ENCODE assay signal across 8 cellular contexts in the genomic region with DNA sequence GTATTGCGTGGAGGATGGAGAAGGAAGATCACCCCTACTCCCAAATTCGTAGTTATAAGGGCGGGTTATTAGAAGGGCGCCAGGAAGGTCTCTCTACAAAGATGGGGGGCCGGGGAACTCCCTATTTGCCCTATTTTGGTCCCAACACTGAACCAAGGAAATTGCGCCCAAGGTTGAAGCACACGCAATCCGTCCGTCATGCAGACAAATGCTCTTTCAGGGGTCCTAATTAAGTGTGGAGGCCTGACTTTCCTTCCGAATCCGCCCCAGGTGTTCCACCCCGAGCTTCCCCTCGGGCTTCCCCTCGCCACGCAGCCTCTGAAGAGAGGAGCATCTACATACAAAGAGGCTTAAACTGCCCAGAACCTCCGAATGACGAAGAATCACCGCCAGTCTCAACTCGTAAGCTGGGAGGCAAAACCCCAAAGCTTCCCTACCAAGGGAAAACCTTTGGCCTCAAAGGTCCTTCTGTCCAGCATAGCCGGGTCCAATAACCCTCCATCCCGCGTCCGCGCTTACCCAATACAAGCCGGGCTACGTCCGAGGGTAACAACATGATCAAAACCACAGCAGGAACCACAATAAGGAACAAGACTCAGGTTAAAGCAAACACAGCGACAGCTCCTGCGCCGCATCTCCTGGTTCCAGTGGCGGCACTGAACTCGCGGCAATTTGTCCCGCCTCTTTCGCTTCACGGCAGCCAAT. TPM values are rescaled to one million over a fixed set of nuclear protein-coding genes. Genes with fewer than 3 reads are reported as not detected.
DNase-seq lines count a peak whose midpoint lies in the region; ATAC-seq, FAIRE-seq and TF ChIP-seq lines count a peak whose summit lies in the region.

A gene (minus strand): TSS at position 658 of the 705 bp plus-strand sequence. CDS start 102 bp downstream, at position 556.

- no peaks in the 10 kb centered on the region for H3K9me1 ChIP-seq in K562 (ENCODE audit: control insufficient read depth, insufficient read depth, low read length)

- peaks cover 0 to 80% (median 34%) of the 10 kb centered on the region in 12 donors for H3K4me1 ChIP-seq in heart left ventricle
- peaks cover 15 to 48% of the 10 kb centered on the region in 2 experiments for H3K4me1 ChIP-seq in K562 (replicated peaks in 1 of 2; ENCODE audit: control insufficient read depth in 2 of 2, insufficient read depth in 2 of 2, low read length in 2 of 2)

- peaks cover 88% of the 10 kb centered on the region for H3K79me2 ChIP-seq in K562 (ENCODE audit: control insufficient read depth, insufficient read depth, low read length)

- H4K20me1 ChIP-seq in K562 (replicated peaks; ENCODE audit: control insufficient read depth, insufficient read depth, low read length) = peaks cover 27% of the 10 kb centered on the region

- 0 to 1% (median 0%) methylated on average over 34 to 36 of the region's 36 CpGs for WGBS in heart left ventricle, 4 donors
- 2% methylated on average over 36 of the region's 36 CpGs for WGBS in K562 (ENCODE audit: insufficient coverage, low coverage, missing lambda C conversion rate)
- WGBS in lower leg skin, 2 donors = 0 to 1% methylated on average over 36 of the region's 36 CpGs

- no peak for TF ChIP-seq RAD21 in K562 (CRISPR knock-in tag; conservative IDR thresholded peaks at IDR 0.05 in 1 of 2, IDR thresholded peaks at IDR 0.05 in 1 of 2)

- no peak for ATAC-seq in heart left ventricle
- no peak for ATAC-seq in K562

- FAIRE-seq in K562 (lab: Jason Lieb, UNC) = no peak

- CTCF ChIA-PET in K562 (lab: Yijun Ruan, JAX; ENCODE audit: low intra/inter-chr PET ratio) = interaction anchor here (0.7 to 1.0 kb wide), 2 partner anchors 104 to 433 kb away, joined by 3 to 4 read pairs; no protein-coding TSS in a partner anchor

- TF ChIP-seq CTCF in heart left ventricle (IDR thresholded peaks at IDR 0.05) = no peak
- TF ChIP-seq CTCF in LNCaP clone FGC (IDR thresholded peaks at IDR 0.05; ENCODE audit: control insufficient read depth, extremely low read depth, insufficient read depth) = no peak
- no peak for TF ChIP-seq CTCF in K562 (IDR thresholded peaks at IDR 0.05 in 2 of 3, conservative IDR thresholded peaks at IDR 0.05 in 1 of 3; ENCODE audit: insufficient read depth in 2 of 3, low read depth in 1 of 3, low read length in 3 of 3)
- TF ChIP-seq CTCF in lower leg skin (IDR thresholded peaks at IDR 0.05) = no peak

- POLR2A ChIA-PET in K562 (lab: Yijun Ruan, JAX) = interaction anchor here (0.6 to 1.8 kb wide), 5 partner anchors 14 to 213 kb away, joined by 3 to 9 read pairs (median 6); a partner anchor contains a TSS

- H3K27me3 ChIP-seq in heart left ventricle (no peaks in the 10 kb centered on the region), K562 (ENCODE audit: control insufficient read depth in 2 of 2, insufficient read depth in 2 of 2, low read length in 2 of 2) (no peaks in the 10 kb centered on the region)

- TF ChIP-seq POLR2A in heart left ventricle (IDR thresholded peaks at IDR 0.05) (peak; percentile 4 to 90), K562 (conservative IDR thresholded peaks at IDR 0.05) (peak; percentile 97), lower leg skin (IDR thresholded peaks at IDR 0.05) (peak in 1 of 2 donors; percentile 81)

- H2AFZ ChIP-seq in K562 (ENCODE audit: low read depth, low read length) = peak within 1 kb of the TSS; percentile 97

- H3K9ac ChIP-seq in K562 (ENCODE audit: insufficient read depth in 1 of 2, low read depth in 2 of 2, low read length in 2 of 2) = peak within 1 kb of the TSS; percentile 97 to 98

- H3K4me3 ChIP-seq in heart left ventricle (peak within 1 kb of the TSS; percentile 68 to 93 (median 78)), LNCaP clone FGC (ENCODE audit: low read depth, low read length) (peak within 1 kb of the TSS; percentile 79), K562 (peak within 1 kb of the TSS; percentile 80), lower leg skin (ENCODE audit: low read depth, poor library complexity, severe bottlenecking) (peak within 1 kb of the TSS; percentile 60)

- intact Hi-C loops in heart left ventricle (cut with DNase I) (loop anchor here in 7 of 10 donors (1.0 to 10.0 kb wide), 10 partner anchors 47 to 273 kb away; a partner anchor contains a TSS), cardiac septum (cut with DNase I) (loop anchor here (2.0 to 10.0 kb wide), 5 partner anchors 100 to 443 kb away; a partner anchor contains a TSS), K562 (cut with micrococcal nuclease) (loop anchor here (2.0 to 10.0 kb wide), 8 partner anchors 21 to 371 kb away; a partner anchor contains a TSS), lower leg skin (cut with DNase I; ENCODE audit: low total_unique reads) (no loop called here)

- BruUV-seq in K562 (replicated peaks; lab: Mats Ljungman, UMichigan) = TSS peak; percentile 73

- DNase-seq in heart left ventricle (peak in 1 of 5 donors; percentile 28), cardiac septum (ENCODE audit: low spot score) (no peak), LNCaP clone FGC (ENCODE audit: low read depth) (no peak), K562 (ENCODE audit: extremely low read depth in 1 of 4, low spot score in 3 of 4) (peak in 1 of 4 experiments; percentile 13), lower leg skin (ENCODE audit: low spot score in 2 of 2) (peak in 1 of 2 donors; percentile 87), substantia nigra (lab: John Stamatoyannopoulos, UW) (peak in 3 of 49 donors; percentile 34 to 59 (median 48)), cerebellar nuclear complex (lab: John Stamatoyannopoulos, UW) (no peak), HCEC 1CT (no peak)

- H3K36me3 ChIP-seq in heart left ventricle = peaks cover 0 to 5% (median 0%) of the 10 kb centered on the region in 9 donors
- H3K36me3 ChIP-seq in K562 (ENCODE audit: control insufficient read depth, insufficient read depth, low read length) = peaks cover 32% of the 10 kb centered on the region

- H3K27ac ChIP-seq in heart left ventricle = peak within 1 kb of the TSS; percentile 75 to 98 (median 93)
- H3K27ac ChIP-seq in K562 (ENCODE audit: extremely low read depth, low read depth, low read length) = peak within 1 kb of the TSS; percentile 97
- H3K27ac ChIP-seq in substantia nigra (ENCODE audit: low read depth, low read length, poor library complexity, severe bottlenecking) = peak within 1 kb of the TSS; percentile 86

- in situ Hi-C loops in K562 (cut with MboI) = no loop called here

- no peak for TF ChIP-seq EP300 in K562 (IDR thresholded peaks at IDR 0.05; ENCODE audit: low read length)

- peak within 1 kb of the TSS; percentile 96 for H3K4me2 ChIP-seq in K562 (ENCODE audit: insufficient read depth, low read length)

- H3K9me3 ChIP-seq in heart left ventricle = no peaks in the 10 kb centered on the region
- no peaks in the 10 kb centered on the region for H3K9me3 ChIP-seq in K562 (replicated peaks; ENCODE audit: control insufficient read depth, insufficient read depth, low read depth, low read length)

TF ChIP-seq in K562, 482 proteins besides CTCF, POLR2A, EP300 and RAD21 (continues in another document):
- no peak; the same call in 1 of the 2 replicates for TF ChIP-seq CBFB (CRISPR knock-in tag; IDR thresholded peaks at IDR 0.05)
- no peak for TF ChIP-seq KAT2B (IDR thresholded peaks at IDR 0.05; ENCODE audit: low read depth, low read length)
- peak; percentile 74 for TF ChIP-seq SMAD1 (IDR thresholded peaks at IDR 0.05; ENCODE audit: low read depth, low read length, partially characterized antibody)
- no peak for TF ChIP-seq ZNF134 (CRISPR knock-in tag; conservative IDR thresholded peaks at IDR 0.05)
- no peak for TF ChIP-seq TCF7 (IDR thresholded peaks at IDR 0.05; ENCODE audit: borderline replicate concordance)
- TF ChIP-seq, protein P1, sequence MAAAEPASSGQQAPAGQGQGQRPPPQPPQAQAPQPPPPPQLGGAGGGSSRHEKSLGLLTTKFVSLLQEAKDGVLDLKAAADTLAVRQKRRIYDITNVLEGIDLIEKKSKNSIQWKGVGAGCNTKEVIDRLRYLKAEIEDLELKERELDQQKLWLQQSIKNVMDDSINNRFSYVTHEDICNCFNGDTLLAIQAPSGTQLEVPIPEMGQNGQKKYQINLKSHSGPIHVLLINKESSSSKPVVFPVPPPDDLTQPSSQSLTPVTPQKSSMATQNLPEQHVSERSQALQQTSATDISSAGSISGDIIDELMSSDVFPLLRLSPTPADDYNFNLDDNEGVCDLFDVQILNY (CRISPR knock-in tag; IDR thresholded peaks at IDR 0.05) = no peak
- no peak for TF ChIP-seq ZNF778 (CRISPR knock-in tag; IDR thresholded peaks at IDR 0.05)
- no peak for TF ChIP-seq DDX20 (tag; IDR thresholded peaks at IDR 0.05; ENCODE audit: low read depth)
- TF ChIP-seq HOXB6 (CRISPR knock-in tag; IDR thresholded peaks at IDR 0.05; ENCODE audit: borderline replicate concordance) = no peak
- no peak for TF ChIP-seq SREBF1 (IDR thresholded peaks at IDR 0.05; ENCODE audit: borderline replicate concordance, low read depth, low read length)
- TF ChIP-seq NR2C2 (CRISPR knock-in tag; IDR thresholded peaks at IDR 0.05) = no peak
- no peak for TF ChIP-seq NR2C2 (tag; IDR thresholded peaks at IDR 0.05)
- no peak for TF ChIP-seq NBN (IDR thresholded peaks at IDR 0.05; ENCODE audit: low read depth)
- 0 out of 4 replicates have a peak, but pooled peaks of 1 of the 2 experiments have one; percentile 9 for TF ChIP-seq FOXK2 (conservative IDR thresholded peaks at IDR 0.05 in 1 of 2, IDR thresholded peaks at IDR 0.05 in 1 of 2; ENCODE audit: low read depth in 2 of 2)

RNA-seq across cellular contexts. Expression of the gene that starts here (rescaled TPM):
- 10 to 100 TPM in 4 of 9 donors, 1 to 10 TPM in 5; 7.0 to 12.3 (median 8.9) TPM for total RNA-seq in heart left ventricle
- 1 to 10 TPM; 1.8 to 3.8 TPM for polyA plus RNA-seq in heart left ventricle
- 6.9 TPM for total RNA-seq in cardiac septum
- 23.8 and 90.2 TPM in 2 replicates for total RNA-seq in K562 (2011; cell fraction: chromatin; rRNA removed; ENCODE audit: low replicate concordance)
- 13.3 and 24.3 TPM in 2 replicates for total RNA-seq in K562 (2011; cell fraction: nucleolus; rRNA removed)
- 29.5 and 35.3 TPM in 2 replicates for total RNA-seq in K562 (2011; cell fraction: nucleoplasm; rRNA removed)
- total RNA-seq in K562 (2014; rRNA removed) = 16.1 and 18.8 TPM in 2 replicates
- 30.0 and 35.1 TPM in 2 replicates for total RNA-seq in K562 (2014; rRNA removed; fragmentation: Illumina TruSeq; extraction: Trizol)
- total RNA-seq in K562 (2015; rRNA removed; fragmentation: Illumina TruSeq; extraction: Trizol) = 27.4 and 27.7 TPM in 2 replicates
- 21.6 and 22.1 TPM in 2 replicates for total RNA-seq in K562 (2021)
- 21.1 and 24.4 TPM in 2 replicates for polyA plus RNA-seq in K562 (2011; rRNA removed)
- 5.4 and 8.4 TPM in 2 replicates for polyA plus RNA-seq in K562 (2011; cell fraction: cytosol; rRNA removed)
- polyA plus RNA-seq in K562 (2011; cell fraction: nucleus; rRNA removed) = 25.9 and 29.4 TPM in 2 replicates
- polyA plus RNA-seq in K562 (2012) = 8.5 and 11.3 TPM in 2 replicates
- 19.2 and 22.8 TPM in 2 replicates for polyA plus RNA-seq in K562 (2014; fragmentation: Illumina TruSeq; extraction: Trizol)
- polyA plus RNA-seq in K562 (2014; fragmentation: Nextera tagmentation; extraction: Ambion mirVana) = 10 to 100 TPM in 1 of 2 experiments, 1 to 10 TPM in 1; 8.8 to 11.1 TPM
- polyA plus RNA-seq in K562 (2014; rRNA removed) = 15.9 and 17.3 TPM in 2 replicates
- 56.2 and 59.9 TPM in 2 replicates for polyA minus RNA-seq in K562 (2011; rRNA and poly(A)+ RNA removed)
- polyA minus RNA-seq in K562 (2011; cell fraction: cytosol; rRNA and poly(A)+ RNA removed) = 14.9 and 19.6 TPM in 2 replicates
- polyA minus RNA-seq in K562 (2011; cell fraction: nucleus; rRNA and poly(A)+ RNA removed) = 22.9 and 42.9 TPM in 2 replicates
- 10 to 100 TPM; 11.9 to 27.6 (median 14.6) TPM for total RNA-seq in lower leg skin
